ENCODE assay signal across 7 cellular contexts in the genomic region with DNA sequence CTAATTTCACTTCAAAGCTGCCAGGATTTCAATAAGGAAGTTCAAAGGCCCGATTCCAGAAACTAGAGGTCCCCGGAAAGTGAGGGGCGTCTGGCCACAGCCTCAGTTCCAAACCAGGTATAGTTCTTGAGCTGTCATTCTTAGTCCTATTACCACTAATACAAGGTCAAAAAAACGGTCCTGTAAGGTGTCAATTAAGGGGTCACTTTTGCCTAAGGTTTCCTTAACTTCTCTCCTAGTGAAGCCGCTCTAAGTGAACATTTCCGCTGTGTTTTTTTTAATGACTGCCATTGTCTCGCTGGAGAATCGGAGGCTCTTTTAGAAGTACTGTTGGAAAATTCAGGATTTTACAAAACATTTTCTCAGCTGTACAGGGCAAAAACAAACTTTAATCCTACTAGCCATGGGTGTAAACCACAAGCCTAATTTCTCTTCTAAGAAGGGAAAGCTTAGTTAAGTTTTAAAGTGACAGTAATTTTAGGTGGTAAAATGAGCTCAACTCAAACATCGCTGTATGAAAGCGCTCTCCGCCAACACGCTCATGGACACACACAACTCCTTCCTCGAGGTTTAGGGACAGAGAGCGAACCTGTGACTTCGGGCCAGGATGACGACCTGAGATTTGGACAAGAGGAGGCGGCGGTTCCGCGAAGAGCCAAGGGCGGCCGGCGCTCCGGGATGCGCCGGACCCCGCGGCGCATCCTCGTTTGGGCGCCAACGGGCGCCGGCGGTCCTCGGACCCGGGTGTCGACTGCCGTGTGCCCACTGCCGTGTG.
DNase-seq lines count a peak whose midpoint lies in the region; ATAC-seq and TF ChIP-seq lines count a peak whose summit lies in the region.

No MANE protein-coding gene starts in this region.

- TF ChIP-seq CTCF in GM13976 (IDR thresholded peaks at IDR 0.05; ENCODE audit: borderline replicate concordance, control extremely low read depth, extremely low read depth, insufficient read depth, missing control alignments) (no peak), retinal pigment epithelial cell (conservative IDR thresholded peaks at IDR 0.05; ENCODE audit: low read depth, low read length) (no peak)

- ATAC-seq in HG02623 (IDR thresholded peaks at IDR 0.05; ENCODE audit: unreplicated experiment) (peak; percentile 17), sciatic nerve (no peak)

- intact Hi-C loops in sciatic nerve (cut with DNase I): no loop called here

- in situ Hi-C loops in GM13976 (cut with MboI; ENCODE audit: low sequenced_read_pairs, unreplicated experiment): loop anchor here (10.0 kb wide), 1 partner anchor 64 kb away; no protein-coding TSS in a partner anchor

- DNase-seq in GM13976 (ENCODE audit: low spot score): peak; percentile 19
- peak; percentile 12 to 16 for DNase-seq in activated CD4-positive, alpha-beta T cell treated with anti-CD3 and anti-CD28 coated beads, Interleukin-2, amount 50 U/mL, for 48 hours
- peak; percentile 43 for DNase-seq in foreskin melanocyte
- DNase-seq in retinal pigment epithelial cell (ENCODE audit: low read depth): no peak
- no peak for DNase-seq in sciatic nerve (ENCODE audit: low spot score)
- DNase-seq in DMS114 treated with DMSO at 0.1 percent for 48 hours (lab: John Stamatoyannopoulos, UW; ENCODE audit: unreplicated experiment): no peak

- H3K4me3 ChIP-seq in retinal pigment epithelial cell (ENCODE audit: low read length): peak overlapping the region; percentile 82

Comparison
In these comparisons a context has a peak if more than half of its experiments do, and no peak if none do; other contexts are left out.
1. DNase-seq: peak in GM13976 (single experiment), activated CD4-positive, alpha-beta T cell treated with anti-CD3 and anti-CD28 coated beads, Interleukin-2, amount 50 U/mL, for 48 hours (2 of 2) and foreskin melanocyte (single experiment); none in retinal pigment epithelial cell (single experiment), sciatic nerve (single experiment) and DMS114 treated with DMSO at 0.1 percent for 48 hours (single experiment).